ENCODE assay signal across 10 cellular contexts in genomic region chr14:61329478-61330051, GRCh38. TPM values are rescaled to one million over a fixed set of nuclear protein-coding genes. Genes with fewer than 3 reads are reported as not detected.
DNase-seq lines count a peak whose midpoint lies in the region; ATAC-seq and TF ChIP-seq lines count a peak whose summit lies in the region.
"Had no signal": no experiment of that assay in that cellular context is flagged by ENCODE, and none has a peak within 500 bp of the region (broad histone marks: within the 10 kb centered on the region; RNA-seq: fewer than 3 reads in every experiment).

No MANE protein-coding gene starts in this region.

- peaks cover 88% of the 10 kb centered on the region for H3K4me1 Mint-ChIP-seq in activated T-helper 1 cell treated with anti-CD3 and anti-CD28 coated beads, Interleukin-12 subunit alpha, Interleukin-12 subunit beta, Interleukin-2, Interleukin-4 antibody, amounts not matched to agents 30 ng/mL and 10 ng/mL and 1 ng/mL, durations not matched to agents 14 hours and 24 hours and 36 hours (ENCODE audit: low read depth)

- no peak for DNase-seq in activated T-helper 1 cell treated with anti-CD3 and anti-CD28 coated beads, Interleukin-12 subunit alpha, Interleukin-12 subunit beta, Interleukin-2, Interleukin-4 antibody, amounts not matched to agents 30 ng/mL and 10 ng/mL and 1 ng/mL, durations not matched to agents 14 hours and 24 hours and 36 hours (ENCODE audit: low spot score)
- DNase-seq in pons (ENCODE audit: low spot score), result peak; percentile 67
- no peak for DNase-seq in NCI-H1417 treated with DMSO at 0.1 percent for 48 hours (lab: John Stamatoyannopoulos, UW)
- DNase-seq in GF-D8 (lab: John Stamatoyannopoulos, UW), result no peak
- no peak for DNase-seq in ascending aorta (ENCODE audit: low spot score in 2 of 2)
- DNase-seq: HCEC 1CT, PC-9 had no signal

- H3K27me3 Mint-ChIP-seq in activated T-helper 1 cell treated with anti-CD3 and anti-CD28 coated beads, Interleukin-12 subunit alpha, Interleukin-12 subunit beta, Interleukin-2, Interleukin-4 antibody, amounts not matched to agents 30 ng/mL and 10 ng/mL and 1 ng/mL, durations not matched to agents 14 hours and 24 hours and 36 hours (ENCODE audit: insufficient read depth), result no peaks in the 10 kb centered on the region

- H3K36me3 Mint-ChIP-seq in activated T-helper 1 cell treated with anti-CD3 and anti-CD28 coated beads, Interleukin-12 subunit alpha, Interleukin-12 subunit beta, Interleukin-2, Interleukin-4 antibody, amounts not matched to agents 30 ng/mL and 10 ng/mL and 1 ng/mL, durations not matched to agents 14 hours and 24 hours and 36 hours (ENCODE audit: low read depth), result peaks cover 34% of the 10 kb centered on the region

- no peaks in the 10 kb centered on the region for H3K4me1 ChIP-seq in ascending aorta

- intact Hi-C loops in activated T-helper 1 cell treated with anti-CD3 and anti-CD28 coated beads, Interleukin-12 subunit alpha, Interleukin-12 subunit beta, Interleukin-2, Interleukin-4 antibody, amounts not matched to agents 30 ng/mL and 10 ng/mL and 1 ng/mL, durations not matched to agents 14 hours and 24 hours and 36 hours (cut with micrococcal nuclease), result loop anchor here (2.0 to 10.0 kb wide), 6 partner anchors 227 to 1235 kb away; partner anchors contain the start of genes HIF1A, PCNX4 and SNAPC1
- intact Hi-C loops in ascending aorta (cut with DNase I), result no loop called here

- H3K27me3 ChIP-seq in ascending aorta, result no peaks in the 10 kb centered on the region

- H3K36me3 ChIP-seq in ascending aorta, result no peaks in the 10 kb centered on the region

- H3K4me3 Mint-ChIP-seq in activated T-helper 1 cell treated with anti-CD3 and anti-CD28 coated beads, Interleukin-12 subunit alpha, Interleukin-12 subunit beta, Interleukin-2, Interleukin-4 antibody, amounts not matched to agents 30 ng/mL and 10 ng/mL and 1 ng/mL, durations not matched to agents 14 hours and 24 hours and 36 hours, result peak overlapping the region; percentile 72

- H3K4me3 ChIP-seq in ascending aorta, result no peak overlapping the region
- H3K4me3 ChIP-seq: PC-9 had no signal

- TF ChIP-seq CTCF in ascending aorta (IDR thresholded peaks at IDR 0.05), result no peak

- H3K27ac ChIP-seq in ascending aorta, result no peak overlapping the region
- H3K27ac ChIP-seq: PC-9 had no signal

- peaks cover 4% of the 10 kb centered on the region for H3K9me3 Mint-ChIP-seq in activated T-helper 1 cell treated with anti-CD3 and anti-CD28 coated beads, Interleukin-12 subunit alpha, Interleukin-12 subunit beta, Interleukin-2, Interleukin-4 antibody, amounts not matched to agents 30 ng/mL and 10 ng/mL and 1 ng/mL, durations not matched to agents 14 hours and 24 hours and 36 hours

- H3K9me3 ChIP-seq in ascending aorta, result peaks cover 0 to 6% of the 10 kb centered on the region in 2 donors

- peak overlapping the region; percentile 88 for H3K27ac Mint-ChIP-seq in activated T-helper 1 cell treated with anti-CD3 and anti-CD28 coated beads, Interleukin-12 subunit alpha, Interleukin-12 subunit beta, Interleukin-2, Interleukin-4 antibody, amounts not matched to agents 30 ng/mL and 10 ng/mL and 1 ng/mL, durations not matched to agents 14 hours and 24 hours and 36 hours

- ATAC-seq in GM18511 (IDR thresholded peaks at IDR 0.05; ENCODE audit: unreplicated experiment) (peak; percentile 72), HG02870 (IDR thresholded peaks at IDR 0.05; ENCODE audit: unreplicated experiment) (peak; percentile 55), HG03521 (IDR thresholded peaks at IDR 0.05; ENCODE audit: unreplicated experiment) (no peak)

RNA-seq across cellular contexts. Expression of gene PRKCH, which starts 8.2 kb away (rescaled TPM):
- 145 and 151 TPM in 2 replicates for total RNA-seq in activated T-helper 1 cell treated with anti-CD3 and anti-CD28 coated beads, Interleukin-12 subunit alpha, Interleukin-12 subunit beta, Interleukin-2, Interleukin-4 antibody, amounts not matched to agents 30 ng/mL and 10 ng/mL and 1 ng/mL, durations not matched to agents 14 hours and 24 hours and 36 hours
- total RNA-seq in ascending aorta, result 20.2 TPM

RNA-seq across cellular contexts. Expression of gene TMEM30B, which starts 48.4 kb away (rescaled TPM):
- total RNA-seq in activated T-helper 1 cell treated with anti-CD3 and anti-CD28 coated beads, Interleukin-12 subunit alpha, Interleukin-12 subunit beta, Interleukin-2, Interleukin-4 antibody, amounts not matched to agents 30 ng/mL and 10 ng/mL and 1 ng/mL, durations not matched to agents 14 hours and 24 hours and 36 hours, result 0.26 and 0.56 TPM in 2 replicates
- 21.5 TPM for total RNA-seq in ascending aorta

Comparison
In these comparisons a context has a peak if more than half of its experiments do, and no peak if none do; other contexts are left out.
1. RNA of gene TMEM30B, which starts 48.4 kb away (total RNA-seq): 21.5 TPM in ascending aorta (single experiment); 0.26 to 0.56 TPM in activated T-helper 1 cell treated with anti-CD3 and anti-CD28 coated beads, Interleukin-12 subunit alpha, Interleukin-12 subunit beta, Interleukin-2, Interleukin-4 antibody, amounts not matched to agents 30 ng/mL and 10 ng/mL and 1 ng/mL, durations not matched to agents 14 hours and 24 hours and 36 hours; every median in the first group is over 10 times any median in the second.